1 cellular context compared by ENCODE assay signal in the genomic region with DNA sequence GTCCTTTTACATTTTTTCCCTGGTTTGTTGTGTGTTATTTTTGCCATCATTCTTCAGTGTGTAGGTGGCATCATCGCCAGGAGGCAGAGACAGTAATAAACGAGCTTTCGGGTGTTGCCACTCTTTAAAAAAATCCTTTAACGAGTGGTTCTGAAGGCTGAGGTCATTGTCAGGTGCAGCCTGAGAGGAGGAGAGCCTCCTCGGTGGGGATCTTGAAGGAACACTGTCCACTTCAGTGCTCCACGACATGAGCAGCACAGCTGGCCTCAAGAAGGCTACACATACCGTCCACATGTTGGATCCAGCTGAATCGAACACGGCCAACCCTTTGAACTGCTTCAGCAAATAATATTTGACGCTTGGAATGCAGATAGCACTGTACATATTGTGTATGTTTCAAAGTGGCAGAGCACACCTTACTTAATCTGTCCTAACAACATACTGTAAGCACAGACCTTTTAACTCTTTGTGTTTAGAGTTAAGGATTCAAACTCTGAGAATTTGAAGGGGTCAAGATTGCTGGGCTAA.
TF ChIP-seq lines count a peak whose summit lies in the region.

No MANE protein-coding gene starts in this region.

TF ChIP-seq in HepG2, 621 proteins besides CTCF, POLR2A, EP300 and RAD21 (continued from another document and continues in another):
- TF ChIP-seq, protein P1, sequence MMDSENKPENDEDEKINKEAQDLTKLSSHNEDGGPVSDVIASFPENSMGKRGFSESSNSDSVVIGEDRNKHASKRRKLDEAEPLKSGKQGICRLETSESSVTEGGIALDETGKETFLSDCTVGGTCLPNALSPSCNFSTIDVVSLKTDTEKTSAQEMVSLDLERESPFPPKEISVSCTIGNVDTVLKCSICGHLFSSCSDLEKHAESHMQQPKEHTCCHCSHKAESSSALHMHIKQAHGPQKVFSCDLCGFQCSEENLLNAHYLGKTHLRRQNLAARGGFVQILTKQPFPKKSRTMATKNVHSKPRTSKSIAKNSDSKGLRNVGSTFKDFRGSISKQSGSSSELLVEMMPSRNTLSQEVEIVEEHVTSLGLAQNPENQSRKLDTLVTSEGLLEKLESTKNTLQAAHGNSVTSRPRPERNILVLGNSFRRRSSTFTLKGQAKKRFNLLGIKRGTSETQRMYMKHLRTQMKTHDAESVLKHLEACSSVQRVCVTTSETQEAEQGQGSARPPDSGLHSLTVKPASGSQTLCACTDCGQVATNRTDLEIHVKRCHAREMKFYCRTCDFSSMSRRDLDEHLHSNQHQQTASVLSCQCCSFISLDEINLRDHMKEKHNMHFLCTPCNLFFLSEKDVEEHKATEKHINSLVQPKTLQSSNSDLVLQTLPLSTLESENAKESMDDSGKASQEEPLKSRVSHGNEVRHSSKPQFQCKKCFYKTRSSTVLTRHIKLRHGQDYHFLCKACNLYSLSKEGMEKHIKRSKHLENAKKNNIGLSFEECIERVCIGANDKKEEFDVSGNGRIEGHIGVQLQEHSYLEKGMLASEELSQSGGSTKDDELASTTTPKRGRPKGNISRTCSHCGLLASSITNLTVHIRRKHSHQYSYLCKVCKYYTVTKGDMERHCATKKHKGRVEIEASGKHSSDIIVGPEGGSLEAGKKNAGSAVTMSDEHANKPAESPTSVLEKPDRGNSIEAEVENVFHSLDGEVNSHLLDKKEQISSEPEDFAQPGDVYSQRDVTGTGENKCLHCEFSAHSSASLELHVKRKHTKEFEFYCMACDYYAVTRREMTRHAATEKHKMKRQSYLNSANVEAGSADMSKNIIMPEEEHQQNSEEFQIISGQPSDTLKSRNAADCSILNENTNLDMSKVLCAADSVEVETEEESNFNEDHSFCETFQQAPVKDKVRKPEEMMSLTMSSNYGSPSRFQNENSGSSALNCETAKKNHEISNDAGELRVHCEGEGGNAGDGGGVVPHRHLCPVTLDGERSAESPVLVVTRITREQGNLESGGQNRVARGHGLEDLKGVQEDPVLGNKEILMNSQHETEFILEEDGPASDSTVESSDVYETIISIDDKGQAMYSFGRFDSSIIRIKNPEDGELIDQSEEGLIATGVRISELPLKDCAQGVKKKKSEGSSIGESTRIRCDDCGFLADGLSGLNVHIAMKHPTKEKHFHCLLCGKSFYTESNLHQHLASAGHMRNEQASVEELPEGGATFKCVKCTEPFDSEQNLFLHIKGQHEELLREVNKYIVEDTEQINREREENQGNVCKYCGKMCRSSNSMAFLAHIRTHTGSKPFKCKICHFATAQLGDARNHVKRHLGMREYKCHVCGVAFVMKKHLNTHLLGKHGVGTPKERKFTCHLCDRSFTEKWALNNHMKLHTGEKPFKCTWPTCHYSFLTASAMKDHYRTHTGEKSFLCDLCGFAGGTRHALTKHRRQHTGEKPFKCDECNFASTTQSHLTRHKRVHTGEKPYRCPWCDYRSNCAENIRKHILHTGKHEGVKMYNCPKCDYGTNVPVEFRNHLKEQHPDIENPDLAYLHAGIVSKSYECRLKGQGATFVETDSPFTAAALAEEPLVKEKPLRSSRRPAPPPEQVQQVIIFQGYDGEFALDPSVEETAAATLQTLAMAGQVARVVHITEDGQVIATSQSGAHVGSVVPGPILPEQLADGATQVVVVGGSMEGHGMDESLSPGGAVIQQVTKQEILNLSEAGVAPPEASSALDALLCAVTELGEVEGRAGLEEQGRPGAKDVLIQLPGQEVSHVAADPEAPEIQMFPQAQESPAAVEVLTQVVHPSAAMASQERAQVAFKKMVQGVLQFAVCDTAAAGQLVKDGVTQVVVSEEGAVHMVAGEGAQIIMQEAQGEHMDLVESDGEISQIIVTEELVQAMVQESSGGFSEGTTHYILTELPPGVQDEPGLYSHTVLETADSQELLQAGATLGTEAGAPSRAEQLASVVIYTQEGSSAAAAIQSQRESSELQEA (CRISPR knock-in tag; IDR thresholded peaks at IDR 0.05; ENCODE audit: not compliant biosample characterization) = no peak
- TF ChIP-seq, protein P2, sequence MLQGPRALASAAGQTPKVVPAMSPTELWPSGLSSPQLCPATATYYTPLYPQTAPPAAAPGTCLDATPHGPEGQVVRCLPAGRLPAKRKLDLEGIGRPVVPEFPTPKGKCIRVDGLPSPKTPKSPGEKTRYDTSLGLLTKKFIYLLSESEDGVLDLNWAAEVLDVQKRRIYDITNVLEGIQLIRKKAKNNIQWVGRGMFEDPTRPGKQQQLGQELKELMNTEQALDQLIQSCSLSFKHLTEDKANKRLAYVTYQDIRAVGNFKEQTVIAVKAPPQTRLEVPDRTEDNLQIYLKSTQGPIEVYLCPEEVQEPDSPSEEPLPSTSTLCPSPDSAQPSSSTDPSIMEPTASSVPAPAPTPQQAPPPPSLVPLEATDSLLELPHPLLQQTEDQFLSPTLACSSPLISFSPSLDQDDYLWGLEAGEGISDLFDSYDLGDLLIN (CRISPR knock-in tag; IDR thresholded peaks at IDR 0.05; ENCODE audit: borderline replicate concordance) = no peak
- TF ChIP-seq BCL6 (CRISPR knock-in tag; IDR thresholded peaks at IDR 0.05) (peak; percentile 94), ZNF777 (CRISPR knock-in tag; IDR thresholded peaks at IDR 0.05) (no peak; the same call in 1 of the 2 replicates), DNMT3B (CRISPR knock-in tag; conservative IDR thresholded peaks at IDR 0.05) (no peak), BRCA1 (CRISPR knock-in tag; IDR thresholded peaks at IDR 0.05) (no peak), PRMT3 (CRISPR knock-in tag; IDR thresholded peaks at IDR 0.05; ENCODE audit: borderline replicate concordance, low read depth) (no peak), ZNF564 (CRISPR knock-in tag; IDR thresholded peaks at IDR 0.05) (no peak), SIX4 (CRISPR knock-in tag; IDR thresholded peaks at IDR 0.05) (peak; percentile 90), HDAC2 (CRISPR knock-in tag; IDR thresholded peaks at IDR 0.05) (peak; percentile 99), KLF9 (CRISPR knock-in tag; IDR thresholded peaks at IDR 0.05; ENCODE audit: low read depth) (0 out of 2 replicates have a peak, but pooled peaks have one; percentile 75), REPIN1 (CRISPR knock-in tag; IDR thresholded peaks at IDR 0.05; ENCODE audit: borderline replicate concordance, low read depth) (no peak; the same call in 1 of the 2 replicates), CAMTA2 (CRISPR knock-in tag; IDR thresholded peaks at IDR 0.05; ENCODE audit: borderline replicate concordance) (no peak), JDP2 (CRISPR knock-in tag; IDR thresholded peaks at IDR 0.05; ENCODE audit: borderline replicate concordance) (no peak; the same call in 1 of the 2 replicates), REL (CRISPR knock-in tag; conservative IDR thresholded peaks at IDR 0.05) (no peak; the same call in 1 of the 2 replicates), AGO1 (IDR thresholded peaks at IDR 0.05; ENCODE audit: low read depth, low read length, poor library complexity, severe bottlenecking) (no peak), ZNF556 (CRISPR knock-in tag; IDR thresholded peaks at IDR 0.05; ENCODE audit: borderline replicate concordance) (no peak; the same call in 1 of the 2 replicates), ONECUT2 (CRISPR knock-in tag; IDR thresholded peaks at IDR 0.05) (peak; percentile 92), SAP130 (CRISPR knock-in tag; IDR thresholded peaks at IDR 0.05; ENCODE audit: low read depth) (peak; percentile 95), ZEB1 (IDR thresholded peaks at IDR 0.05; ENCODE audit: insufficient replicate concordance, low read depth) (peak; percentile 77), KLF13 (CRISPR knock-in tag; IDR thresholded peaks at IDR 0.05) (no peak), SRY (CRISPR knock-in tag; IDR thresholded peaks at IDR 0.05) (no peak), TBX2 (CRISPR knock-in tag; IDR thresholded peaks at IDR 0.05; ENCODE audit: borderline replicate concordance) (peak; percentile 99), ZNF124 (CRISPR knock-in tag; IDR thresholded peaks at IDR 0.05) (peak; percentile 91), ZNF256 (CRISPR knock-in tag; conservative IDR thresholded peaks at IDR 0.05) (peak; percentile 46; the same call in 1 of the 2 replicates), HCFC1 (IDR thresholded peaks at IDR 0.05; ENCODE audit: low read depth, low read length) (no peak), KDM1A (CRISPR knock-in tag; IDR thresholded peaks at IDR 0.05) (peak; percentile 82), RCOR2 (CRISPR knock-in tag; IDR thresholded peaks at IDR 0.05) (peak; percentile 85), THAP11 (CRISPR knock-in tag; IDR thresholded peaks at IDR 0.05) (peak; percentile 65), ZNF138 (CRISPR knock-in tag; IDR thresholded peaks at IDR 0.05; ENCODE audit: low read depth) (no peak)
- TF ChIP-seq, protein P3, sequence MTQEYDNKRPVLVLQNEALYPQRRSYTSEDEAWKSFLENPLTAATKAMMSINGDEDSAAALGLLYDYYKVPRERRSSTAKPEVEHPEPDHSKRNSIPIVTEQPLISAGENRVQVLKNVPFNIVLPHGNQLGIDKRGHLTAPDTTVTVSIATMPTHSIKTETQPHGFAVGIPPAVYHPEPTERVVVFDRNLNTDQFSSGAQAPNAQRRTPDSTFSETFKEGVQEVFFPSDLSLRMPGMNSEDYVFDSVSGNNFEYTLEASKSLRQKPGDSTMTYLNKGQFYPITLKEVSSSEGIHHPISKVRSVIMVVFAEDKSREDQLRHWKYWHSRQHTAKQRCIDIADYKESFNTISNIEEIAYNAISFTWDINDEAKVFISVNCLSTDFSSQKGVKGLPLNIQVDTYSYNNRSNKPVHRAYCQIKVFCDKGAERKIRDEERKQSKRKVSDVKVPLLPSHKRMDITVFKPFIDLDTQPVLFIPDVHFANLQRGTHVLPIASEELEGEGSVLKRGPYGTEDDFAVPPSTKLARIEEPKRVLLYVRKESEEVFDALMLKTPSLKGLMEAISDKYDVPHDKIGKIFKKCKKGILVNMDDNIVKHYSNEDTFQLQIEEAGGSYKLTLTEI (CRISPR knock-in tag; conservative IDR thresholded peaks at IDR 0.05) = no peak
- TF ChIP-seq, protein P4, sequence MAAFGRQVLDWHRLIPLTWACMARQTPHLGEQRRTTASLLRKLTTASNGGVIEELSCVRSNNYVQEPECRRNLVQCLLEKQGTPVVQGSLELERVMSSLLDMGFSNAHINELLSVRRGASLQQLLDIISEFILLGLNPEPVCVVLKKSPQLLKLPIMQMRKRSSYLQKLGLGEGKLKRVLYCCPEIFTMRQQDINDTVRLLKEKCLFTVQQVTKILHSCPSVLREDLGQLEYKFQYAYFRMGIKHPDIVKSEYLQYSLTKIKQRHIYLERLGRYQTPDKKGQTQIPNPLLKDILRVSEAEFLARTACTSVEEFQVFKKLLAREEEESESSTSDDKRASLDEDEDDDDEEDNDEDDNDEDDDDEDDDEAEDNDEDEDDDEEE (CRISPR knock-in tag; IDR thresholded peaks at IDR 0.05) = no peak
- TF ChIP-seq, protein P5, sequence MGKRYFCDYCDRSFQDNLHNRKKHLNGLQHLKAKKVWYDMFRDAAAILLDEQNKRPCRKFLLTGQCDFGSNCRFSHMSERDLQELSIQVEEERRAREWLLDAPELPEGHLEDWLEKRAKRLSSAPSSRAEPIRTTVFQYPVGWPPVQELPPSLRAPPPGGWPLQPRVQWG (CRISPR knock-in tag; IDR thresholded peaks at IDR 0.05; ENCODE audit: borderline replicate concordance, low read depth) = no peak
- TF ChIP-seq, protein P6, sequence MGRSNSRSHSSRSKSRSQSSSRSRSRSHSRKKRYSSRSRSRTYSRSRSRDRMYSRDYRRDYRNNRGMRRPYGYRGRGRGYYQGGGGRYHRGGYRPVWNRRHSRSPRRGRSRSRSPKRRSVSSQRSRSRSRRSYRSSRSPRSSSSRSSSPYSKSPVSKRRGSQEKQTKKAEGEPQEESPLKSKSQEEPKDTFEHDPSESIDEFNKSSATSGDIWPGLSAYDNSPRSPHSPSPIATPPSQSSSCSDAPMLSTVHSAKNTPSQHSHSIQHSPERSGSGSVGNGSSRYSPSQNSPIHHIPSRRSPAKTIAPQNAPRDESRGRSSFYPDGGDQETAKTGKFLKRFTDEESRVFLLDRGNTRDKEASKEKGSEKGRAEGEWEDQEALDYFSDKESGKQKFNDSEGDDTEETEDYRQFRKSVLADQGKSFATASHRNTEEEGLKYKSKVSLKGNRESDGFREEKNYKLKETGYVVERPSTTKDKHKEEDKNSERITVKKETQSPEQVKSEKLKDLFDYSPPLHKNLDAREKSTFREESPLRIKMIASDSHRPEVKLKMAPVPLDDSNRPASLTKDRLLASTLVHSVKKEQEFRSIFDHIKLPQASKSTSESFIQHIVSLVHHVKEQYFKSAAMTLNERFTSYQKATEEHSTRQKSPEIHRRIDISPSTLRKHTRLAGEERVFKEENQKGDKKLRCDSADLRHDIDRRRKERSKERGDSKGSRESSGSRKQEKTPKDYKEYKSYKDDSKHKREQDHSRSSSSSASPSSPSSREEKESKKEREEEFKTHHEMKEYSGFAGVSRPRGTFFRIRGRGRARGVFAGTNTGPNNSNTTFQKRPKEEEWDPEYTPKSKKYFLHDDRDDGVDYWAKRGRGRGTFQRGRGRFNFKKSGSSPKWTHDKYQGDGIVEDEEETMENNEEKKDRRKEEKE (IDR thresholded peaks at IDR 0.05) = no peak
- TF ChIP-seq, protein P7, sequence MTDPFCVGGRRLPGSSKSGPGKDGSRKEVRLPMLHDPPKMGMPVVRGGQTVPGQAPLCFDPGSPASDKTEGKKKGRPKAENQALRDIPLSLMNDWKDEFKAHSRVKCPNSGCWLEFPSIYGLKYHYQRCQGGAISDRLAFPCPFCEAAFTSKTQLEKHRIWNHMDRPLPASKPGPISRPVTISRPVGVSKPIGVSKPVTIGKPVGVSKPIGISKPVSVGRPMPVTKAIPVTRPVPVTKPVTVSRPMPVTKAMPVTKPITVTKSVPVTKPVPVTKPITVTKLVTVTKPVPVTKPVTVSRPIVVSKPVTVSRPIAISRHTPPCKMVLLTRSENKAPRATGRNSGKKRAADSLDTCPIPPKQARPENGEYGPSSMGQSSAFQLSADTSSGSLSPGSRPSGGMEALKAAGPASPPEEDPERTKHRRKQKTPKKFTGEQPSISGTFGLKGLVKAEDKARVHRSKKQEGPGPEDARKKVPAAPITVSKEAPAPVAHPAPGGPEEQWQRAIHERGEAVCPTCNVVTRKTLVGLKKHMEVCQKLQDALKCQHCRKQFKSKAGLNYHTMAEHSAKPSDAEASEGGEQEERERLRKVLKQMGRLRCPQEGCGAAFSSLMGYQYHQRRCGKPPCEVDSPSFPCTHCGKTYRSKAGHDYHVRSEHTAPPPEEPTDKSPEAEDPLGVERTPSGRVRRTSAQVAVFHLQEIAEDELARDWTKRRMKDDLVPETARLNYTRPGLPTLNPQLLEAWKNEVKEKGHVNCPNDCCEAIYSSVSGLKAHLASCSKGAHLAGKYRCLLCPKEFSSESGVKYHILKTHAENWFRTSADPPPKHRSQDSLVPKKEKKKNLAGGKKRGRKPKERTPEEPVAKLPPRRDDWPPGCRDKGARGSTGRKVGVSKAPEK (CRISPR knock-in tag; IDR thresholded peaks at IDR 0.05; ENCODE audit: borderline replicate concordance) = peak; percentile 82; the same call in 1 of the 2 replicates
- TF ChIP-seq, protein P8, sequence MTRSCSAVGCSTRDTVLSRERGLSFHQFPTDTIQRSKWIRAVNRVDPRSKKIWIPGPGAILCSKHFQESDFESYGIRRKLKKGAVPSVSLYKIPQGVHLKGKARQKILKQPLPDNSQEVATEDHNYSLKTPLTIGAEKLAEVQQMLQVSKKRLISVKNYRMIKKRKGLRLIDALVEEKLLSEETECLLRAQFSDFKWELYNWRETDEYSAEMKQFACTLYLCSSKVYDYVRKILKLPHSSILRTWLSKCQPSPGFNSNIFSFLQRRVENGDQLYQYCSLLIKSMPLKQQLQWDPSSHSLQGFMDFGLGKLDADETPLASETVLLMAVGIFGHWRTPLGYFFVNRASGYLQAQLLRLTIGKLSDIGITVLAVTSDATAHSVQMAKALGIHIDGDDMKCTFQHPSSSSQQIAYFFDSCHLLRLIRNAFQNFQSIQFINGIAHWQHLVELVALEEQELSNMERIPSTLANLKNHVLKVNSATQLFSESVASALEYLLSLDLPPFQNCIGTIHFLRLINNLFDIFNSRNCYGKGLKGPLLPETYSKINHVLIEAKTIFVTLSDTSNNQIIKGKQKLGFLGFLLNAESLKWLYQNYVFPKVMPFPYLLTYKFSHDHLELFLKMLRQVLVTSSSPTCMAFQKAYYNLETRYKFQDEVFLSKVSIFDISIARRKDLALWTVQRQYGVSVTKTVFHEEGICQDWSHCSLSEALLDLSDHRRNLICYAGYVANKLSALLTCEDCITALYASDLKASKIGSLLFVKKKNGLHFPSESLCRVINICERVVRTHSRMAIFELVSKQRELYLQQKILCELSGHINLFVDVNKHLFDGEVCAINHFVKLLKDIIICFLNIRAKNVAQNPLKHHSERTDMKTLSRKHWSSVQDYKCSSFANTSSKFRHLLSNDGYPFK (CRISPR knock-in tag; IDR thresholded peaks at IDR 0.05; ENCODE audit: borderline replicate concordance) = no peak
